ENCODE assay signal across 8 cellular contexts in the genomic region with DNA sequence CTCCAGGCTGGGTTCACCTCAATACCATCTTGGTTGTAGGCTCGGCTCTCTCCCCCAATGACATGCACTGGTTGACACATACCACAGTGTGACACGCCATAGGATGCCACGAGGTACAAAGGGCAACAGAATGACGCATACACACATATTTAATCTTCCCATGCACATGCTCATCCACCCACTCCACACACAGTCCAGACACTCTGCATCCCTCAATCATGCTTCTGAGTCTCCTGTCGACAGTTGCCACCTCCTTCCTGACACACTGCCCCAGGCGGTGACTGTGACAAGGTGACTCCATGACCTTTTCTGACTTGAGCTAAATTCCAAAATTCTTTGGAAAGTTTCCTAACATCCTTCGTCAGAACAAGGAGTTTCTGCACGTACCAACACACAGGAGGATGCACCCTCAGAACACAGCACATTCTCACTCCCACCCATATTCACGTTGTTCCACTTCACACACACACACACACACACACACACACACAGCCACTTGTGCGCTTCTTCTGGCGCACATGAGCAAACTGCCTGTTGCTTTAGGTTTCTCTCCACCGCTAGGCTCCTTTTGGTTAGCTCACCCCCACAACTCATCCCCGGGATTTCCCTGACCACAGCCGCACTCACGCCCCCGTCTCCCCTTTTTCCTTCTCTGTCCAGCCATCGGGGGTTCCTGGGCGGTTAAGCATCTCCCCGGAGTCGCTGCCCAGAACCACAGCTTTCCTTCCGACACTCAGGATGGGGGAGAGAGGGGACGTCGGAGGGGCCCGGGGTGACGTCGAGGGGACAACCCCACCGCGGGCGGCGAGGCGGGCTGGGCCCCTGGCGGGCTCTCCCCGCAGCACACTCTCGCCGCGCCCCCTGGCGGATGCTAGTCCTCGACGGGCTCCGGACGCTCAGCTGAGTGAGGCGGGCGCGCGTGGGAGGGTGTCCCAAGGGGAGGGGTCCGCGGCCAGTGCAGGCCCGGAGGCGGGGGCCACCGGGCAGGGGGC. TPM values are rescaled to one million over a fixed set of nuclear protein-coding genes. Genes with fewer than 3 reads are reported as not detected.
DNase-seq lines count a peak whose midpoint lies in the region; ATAC-seq and TF ChIP-seq lines count a peak whose summit lies in the region.

No MANE protein-coding gene starts in this region.

- peaks cover 90% of the 10 kb centered on the region for H3K27me3 Mint-ChIP-seq in T-helper 2 cell treated with Interferon-gamma antibody and Interleukin-4, amounts not matched to agents 5 μg/mL and 100 μg/mL, for 36 hours (ENCODE audit: low read depth)

- no peaks in the 10 kb centered on the region for H3K9me3 Mint-ChIP-seq in T-helper 2 cell treated with Interferon-gamma antibody and Interleukin-4, amounts not matched to agents 5 μg/mL and 100 μg/mL, for 36 hours

- ATAC-seq in HG03354 (IDR thresholded peaks at IDR 0.05; ENCODE audit: poor library complexity, severe bottlenecking, unreplicated experiment): peak; percentile 63

- DNase-seq in NCI-H1417 (lab: John Stamatoyannopoulos, UW) (peak; percentile 30 to 47 (median 34)), NCI-H1417 treated with DMSO at 0.1 percent for 48 hours (lab: John Stamatoyannopoulos, UW) (no peak), astrocyte of the cerebellum (ENCODE audit: low read depth) (no peak), kidney epithelial cell (ENCODE audit: low read depth) (no peak), NCI-H2081 treated with DMSO at 0.1 percent for 48 hours (lab: John Stamatoyannopoulos, UW) (no peak)
- DNase-seq in T-helper 2 cell treated with Interferon-gamma antibody and Interleukin-4, amounts not matched to agents 5 μg/mL and 100 μg/mL, for 36 hours (ENCODE audit: low spot score): peak; percentile 82
- peak; percentile 58 for DNase-seq in stimulated activated CD8-positive, alpha-beta memory T cell treated with anti-CD3 and anti-CD28 coated beads, Interleukin-15, amount 100 ng/mL, for 1 hour (ENCODE audit: low read depth)

- H3K36me3 Mint-ChIP-seq in T-helper 2 cell treated with Interferon-gamma antibody and Interleukin-4, amounts not matched to agents 5 μg/mL and 100 μg/mL, for 36 hours (ENCODE audit: low read depth): no peaks in the 10 kb centered on the region

- H3K27me3 ChIP-seq in kidney epithelial cell (ENCODE audit: control insufficient read depth, insufficient read depth, low read length): peaks cover 87% of the 10 kb centered on the region

- H3K4me1 Mint-ChIP-seq in T-helper 2 cell treated with Interferon-gamma antibody and Interleukin-4, amounts not matched to agents 5 μg/mL and 100 μg/mL, for 36 hours (ENCODE audit: low read depth): peaks cover 44% of the 10 kb centered on the region

- TF ChIP-seq CTCF in astrocyte of the cerebellum (IDR thresholded peaks at IDR 0.05; ENCODE audit: low read depth, low read length, missing control alignments): peak; percentile 71
- TF ChIP-seq CTCF in kidney epithelial cell (IDR thresholded peaks at IDR 0.05; ENCODE audit: insufficient read depth, low read length, poor library complexity, severe bottlenecking): peak; percentile 53

- H3K4me3 Mint-ChIP-seq in T-helper 2 cell treated with Interferon-gamma antibody and Interleukin-4, amounts not matched to agents 5 μg/mL and 100 μg/mL, for 36 hours: peak overlapping the region; percentile 46

- in situ Hi-C loops in astrocyte of the cerebellum (cut with HindIII; ENCODE audit: low sequenced_read_pairs): no loop called here

- H3K36me3 ChIP-seq in kidney epithelial cell (ENCODE audit: control insufficient read depth, insufficient read depth, low read length): no peaks in the 10 kb centered on the region

- H3K4me3 ChIP-seq in astrocyte of the cerebellum (ENCODE audit: low read depth, low read length): no peak overlapping the region
- H3K4me3 ChIP-seq in kidney epithelial cell (ENCODE audit: low read depth, low read length): no peak overlapping the region

- peak overlapping the region; percentile 32 for H3K27ac Mint-ChIP-seq in T-helper 2 cell treated with Interferon-gamma antibody and Interleukin-4, amounts not matched to agents 5 μg/mL and 100 μg/mL, for 36 hours

RNA-seq across cellular contexts. Expression of gene WNT1, which starts 0.5 kb away (rescaled TPM):
- not detected in 2 replicates for total RNA-seq in kidney epithelial cell

RNA-seq across cellular contexts. Expression of gene WNT10B, which starts 6.1 kb away (rescaled TPM):
- not detected in 2 replicates for total RNA-seq in kidney epithelial cell

RNA-seq across cellular contexts. Expression of gene ARF3, which starts 20.3 kb away (rescaled TPM):
- total RNA-seq in kidney epithelial cell: 77.9 and 101 TPM in 2 replicates

RNA-seq across cellular contexts. Expression of gene DDN, which starts 21.6 kb away (rescaled TPM):
- total RNA-seq in kidney epithelial cell: 0.13 and 0.34 TPM in 2 replicates

RNA-seq across cellular contexts. Expression of gene PRKAG1, which starts 41.0 kb away (rescaled TPM):
- 57.0 and 68.5 TPM in 2 replicates for total RNA-seq in kidney epithelial cell

Comparison
In these comparisons a context has a peak if more than half of its experiments do, and no peak if none do; other contexts are left out.
1. DNase-seq: peak in NCI-H1417 (3 of 3), T-helper 2 cell treated with Interferon-gamma antibody and Interleukin-4, amounts not matched to agents 5 μg/mL and 100 μg/mL, for 36 hours (single experiment) and stimulated activated CD8-positive, alpha-beta memory T cell treated with anti-CD3 and anti-CD28 coated beads, Interleukin-15, amount 100 ng/mL, for 1 hour (single experiment); none in NCI-H1417 treated with DMSO at 0.1 percent for 48 hours (single experiment), astrocyte of the cerebellum (single experiment), kidney epithelial cell (single experiment) and NCI-H2081 treated with DMSO at 0.1 percent for 48 hours (single experiment).